2 cellular contexts compared by ENCODE assay signal in the genomic region with DNA sequence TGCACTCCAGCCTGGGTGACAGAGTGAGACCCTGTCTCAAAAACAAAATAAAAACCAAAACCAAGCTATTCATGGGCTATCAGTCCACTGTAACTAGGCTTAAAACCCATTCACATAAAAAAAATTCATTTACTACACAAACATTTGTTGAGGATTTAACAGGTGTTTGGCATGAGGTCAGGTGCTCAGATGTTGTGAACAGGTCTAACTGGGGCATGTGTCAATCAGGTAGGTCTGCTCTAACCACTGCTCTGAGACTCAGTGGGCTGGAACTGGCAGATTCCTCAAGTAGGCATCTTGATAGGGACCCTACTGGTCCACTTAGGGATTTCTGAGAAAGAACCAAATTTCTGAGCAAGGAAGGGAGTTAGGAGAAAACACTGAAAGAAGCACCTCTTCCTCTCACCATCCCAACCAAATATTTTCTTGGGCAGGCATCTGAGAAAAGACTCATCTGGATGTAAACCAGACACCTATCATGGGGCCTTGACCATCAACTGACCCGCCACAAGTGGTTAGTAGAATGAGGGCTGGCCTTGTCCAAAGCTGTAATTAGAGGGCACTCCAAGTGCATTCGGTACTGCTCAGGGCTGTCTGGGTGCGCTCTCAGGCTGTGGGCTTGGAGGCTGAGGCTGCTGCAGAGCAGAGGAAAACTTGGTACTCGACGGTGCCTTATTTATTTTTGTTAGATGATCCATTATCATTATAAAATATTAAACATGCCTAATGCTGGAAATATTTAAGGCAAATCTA.
TF ChIP-seq lines count a peak whose summit lies in the region.

No MANE protein-coding gene starts in this region.

TF ChIP-seq in SK-N-SH treated with all-trans-retinoic acid at 6 μM for 48 hours, 23 proteins besides CTCF, POLR2A, EP300 and RAD21:
- TF ChIP-seq POU6F1 (CRISPR knock-in tag; IDR thresholded peaks at IDR 0.05; ENCODE audit: borderline replicate concordance, low read depth): no peak
- no peak for TF ChIP-seq ZNF565 (CRISPR knock-in tag; conservative IDR thresholded peaks at IDR 0.05; ENCODE audit: low read depth)
- TF ChIP-seq ESRRG (CRISPR knock-in tag; IDR thresholded peaks at IDR 0.05): no peak
- TF ChIP-seq, protein P1, sequence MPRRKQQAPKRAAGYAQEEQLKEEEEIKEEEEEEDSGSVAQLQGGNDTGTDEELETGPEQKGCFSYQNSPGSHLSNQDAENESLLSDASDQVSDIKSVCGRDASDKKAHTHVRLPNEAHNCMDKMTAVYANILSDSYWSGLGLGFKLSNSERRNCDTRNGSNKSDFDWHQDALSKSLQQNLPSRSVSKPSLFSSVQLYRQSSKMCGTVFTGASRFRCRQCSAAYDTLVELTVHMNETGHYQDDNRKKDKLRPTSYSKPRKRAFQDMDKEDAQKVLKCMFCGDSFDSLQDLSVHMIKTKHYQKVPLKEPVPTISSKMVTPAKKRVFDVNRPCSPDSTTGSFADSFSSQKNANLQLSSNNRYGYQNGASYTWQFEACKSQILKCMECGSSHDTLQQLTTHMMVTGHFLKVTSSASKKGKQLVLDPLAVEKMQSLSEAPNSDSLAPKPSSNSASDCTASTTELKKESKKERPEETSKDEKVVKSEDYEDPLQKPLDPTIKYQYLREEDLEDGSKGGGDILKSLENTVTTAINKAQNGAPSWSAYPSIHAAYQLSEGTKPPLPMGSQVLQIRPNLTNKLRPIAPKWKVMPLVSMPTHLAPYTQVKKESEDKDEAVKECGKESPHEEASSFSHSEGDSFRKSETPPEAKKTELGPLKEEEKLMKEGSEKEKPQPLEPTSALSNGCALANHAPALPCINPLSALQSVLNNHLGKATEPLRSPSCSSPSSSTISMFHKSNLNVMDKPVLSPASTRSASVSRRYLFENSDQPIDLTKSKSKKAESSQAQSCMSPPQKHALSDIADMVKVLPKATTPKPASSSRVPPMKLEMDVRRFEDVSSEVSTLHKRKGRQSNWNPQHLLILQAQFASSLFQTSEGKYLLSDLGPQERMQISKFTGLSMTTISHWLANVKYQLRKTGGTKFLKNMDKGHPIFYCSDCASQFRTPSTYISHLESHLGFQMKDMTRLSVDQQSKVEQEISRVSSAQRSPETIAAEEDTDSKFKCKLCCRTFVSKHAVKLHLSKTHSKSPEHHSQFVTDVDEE (CRISPR knock-in tag; IDR thresholded peaks at IDR 0.05): no peak
- TF ChIP-seq CSDC2 (CRISPR knock-in tag; IDR thresholded peaks at IDR 0.05): no peak
- no peak for TF ChIP-seq TOX (CRISPR knock-in tag; IDR thresholded peaks at IDR 0.05; ENCODE audit: borderline replicate concordance)
- no peak for TF ChIP-seq SNAI2 (CRISPR knock-in tag; IDR thresholded peaks at IDR 0.05)
- no peak for TF ChIP-seq TCF4 (CRISPR knock-in tag; IDR thresholded peaks at IDR 0.05; ENCODE audit: borderline replicate concordance)
- TF ChIP-seq ARNTL (CRISPR knock-in tag; IDR thresholded peaks at IDR 0.05; ENCODE audit: borderline replicate concordance, low read depth): no peak
- TF ChIP-seq BACH2 (CRISPR knock-in tag; IDR thresholded peaks at IDR 0.05; ENCODE audit: borderline replicate concordance): no peak
- no peak for TF ChIP-seq ZC3H10 (CRISPR knock-in tag; IDR thresholded peaks at IDR 0.05)
- no peak for TF ChIP-seq OSR1 (CRISPR knock-in tag; IDR thresholded peaks at IDR 0.05)
- no peak for TF ChIP-seq ZFP30 (CRISPR knock-in tag; IDR thresholded peaks at IDR 0.05)
- TF ChIP-seq, protein P2, sequence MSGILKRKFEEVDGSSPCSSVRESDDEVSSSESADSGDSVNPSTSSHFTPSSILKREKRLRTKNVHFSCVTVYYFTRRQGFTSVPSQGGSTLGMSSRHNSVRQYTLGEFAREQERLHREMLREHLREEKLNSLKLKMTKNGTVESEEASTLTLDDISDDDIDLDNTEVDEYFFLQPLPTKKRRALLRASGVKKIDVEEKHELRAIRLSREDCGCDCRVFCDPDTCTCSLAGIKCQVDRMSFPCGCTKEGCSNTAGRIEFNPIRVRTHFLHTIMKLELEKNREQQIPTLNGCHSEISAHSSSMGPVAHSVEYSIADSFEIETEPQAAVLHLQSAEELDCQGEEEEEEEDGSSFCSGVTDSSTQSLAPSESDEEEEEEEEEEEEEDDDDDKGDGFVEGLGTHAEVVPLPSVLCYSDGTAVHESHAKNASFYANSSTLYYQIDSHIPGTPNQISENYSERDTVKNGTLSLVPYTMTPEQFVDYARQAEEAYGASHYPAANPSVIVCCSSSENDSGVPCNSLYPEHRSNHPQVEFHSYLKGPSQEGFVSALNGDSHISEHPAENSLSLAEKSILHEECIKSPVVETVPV (CRISPR knock-in tag; IDR thresholded peaks at IDR 0.05): no peak

TF ChIP-seq in SK-N-SH, 30 proteins besides CTCF, POLR2A, EP300 and RAD21 (continued from another document):
- no peak for TF ChIP-seq PBX3 (IDR thresholded peaks at IDR 0.05)
- TF ChIP-seq MEF2A (IDR thresholded peaks at IDR 0.05; ENCODE audit: borderline replicate concordance, low read depth): no peak
- TF ChIP-seq, protein P3, sequence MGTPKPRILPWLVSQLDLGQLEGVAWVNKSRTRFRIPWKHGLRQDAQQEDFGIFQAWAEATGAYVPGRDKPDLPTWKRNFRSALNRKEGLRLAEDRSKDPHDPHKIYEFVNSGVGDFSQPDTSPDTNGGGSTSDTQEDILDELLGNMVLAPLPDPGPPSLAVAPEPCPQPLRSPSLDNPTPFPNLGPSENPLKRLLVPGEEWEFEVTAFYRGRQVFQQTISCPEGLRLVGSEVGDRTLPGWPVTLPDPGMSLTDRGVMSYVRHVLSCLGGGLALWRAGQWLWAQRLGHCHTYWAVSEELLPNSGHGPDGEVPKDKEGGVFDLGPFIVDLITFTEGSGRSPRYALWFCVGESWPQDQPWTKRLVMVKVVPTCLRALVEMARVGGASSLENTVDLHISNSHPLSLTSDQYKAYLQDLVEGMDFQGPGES (IDR thresholded peaks at IDR 0.05; ENCODE audit: low read depth, low read length): no peak
- no peak for TF ChIP-seq REST (IDR thresholded peaks at IDR 0.05; ENCODE audit: low read depth, low read length)
- TF ChIP-seq, protein P4, sequence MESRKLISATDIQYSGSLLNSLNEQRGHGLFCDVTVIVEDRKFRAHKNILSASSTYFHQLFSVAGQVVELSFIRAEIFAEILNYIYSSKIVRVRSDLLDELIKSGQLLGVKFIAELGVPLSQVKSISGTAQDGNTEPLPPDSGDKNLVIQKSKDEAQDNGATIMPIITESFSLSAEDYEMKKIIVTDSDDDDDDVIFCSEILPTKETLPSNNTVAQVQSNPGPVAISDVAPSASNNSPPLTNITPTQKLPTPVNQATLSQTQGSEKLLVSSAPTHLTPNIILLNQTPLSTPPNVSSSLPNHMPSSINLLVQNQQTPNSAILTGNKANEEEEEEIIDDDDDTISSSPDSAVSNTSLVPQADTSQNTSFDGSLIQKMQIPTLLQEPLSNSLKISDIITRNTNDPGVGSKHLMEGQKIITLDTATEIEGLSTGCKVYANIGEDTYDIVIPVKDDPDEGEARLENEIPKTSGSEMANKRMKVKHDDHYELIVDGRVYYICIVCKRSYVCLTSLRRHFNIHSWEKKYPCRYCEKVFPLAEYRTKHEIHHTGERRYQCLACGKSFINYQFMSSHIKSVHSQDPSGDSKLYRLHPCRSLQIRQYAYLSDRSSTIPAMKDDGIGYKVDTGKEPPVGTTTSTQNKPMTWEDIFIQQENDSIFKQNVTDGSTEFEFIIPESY (IDR thresholded peaks at IDR 0.05; ENCODE audit: borderline replicate concordance, low read depth): no peak
- no peak for TF ChIP-seq MXI1 (IDR thresholded peaks at IDR 0.05; ENCODE audit: low read depth, low read length)
- no peak for TF ChIP-seq RXRA (IDR thresholded peaks at IDR 0.05; ENCODE audit: borderline replicate concordance, low read depth)
- TF ChIP-seq GABPA (IDR thresholded peaks at IDR 0.05; ENCODE audit: low read depth): no peak
- TF ChIP-seq TAF1 (IDR thresholded peaks at IDR 0.05; ENCODE audit: borderline replicate concordance, low read depth, low read length): no peak
- TF ChIP-seq ELF1 (IDR thresholded peaks at IDR 0.05): no peak
- TF ChIP-seq FOSL2 (IDR thresholded peaks at IDR 0.05; ENCODE audit: borderline replicate concordance, low read depth): no peak
